In genomic region chr3:187889601-187890404, GRCh38 we compare ENCODE assay signal across 10 cellular contexts.
DNase-seq lines count a peak whose midpoint lies in the region; ATAC-seq and TF ChIP-seq lines count a peak whose summit lies in the region.
"Had no signal": no experiment of that assay in that cellular context is flagged by ENCODE, and none has a peak within 500 bp of the region (broad histone marks: within the 10 kb centered on the region; RNA-seq: fewer than 3 reads in every experiment).

No MANE protein-coding gene starts in this region.

- H2BK5ac ChIP-seq in IMR-90 (ENCODE audit: low read depth, low read length, poor library complexity, severe bottlenecking), result no peak overlapping the region

- H4K20me1 ChIP-seq in IMR-90 (ENCODE audit: insufficient read depth, low read length), result no peaks in the 10 kb centered on the region

- dilution Hi-C loops in IMR-90 (cut with HindIII; ENCODE audit: low sequenced_read_pairs, unreplicated experiment), result no loop called here

- no peak overlapping the region for H3K9ac ChIP-seq in IMR-90 (ENCODE audit: low read depth, low read length)

- H3K36me3 ChIP-seq in IMR-90 (ENCODE audit: control insufficient read depth, insufficient read depth, low read length) (no peaks in the 10 kb centered on the region), lower lobe of right lung (no peaks in the 10 kb centered on the region)

- H3K27me3 ChIP-seq in IMR-90 (ENCODE audit: control insufficient read depth, insufficient read depth, low read length) (no peaks in the 10 kb centered on the region), lower lobe of right lung (ENCODE audit: low read depth) (no peaks in the 10 kb centered on the region)

- no peak overlapping the region for H3K56ac ChIP-seq in IMR-90 (ENCODE audit: extremely low read depth, insufficient read depth, low read length)

- no peaks in the 10 kb centered on the region for H3K9me1 ChIP-seq in IMR-90 (ENCODE audit: insufficient read depth, low read length)

- no peak overlapping the region for H3K23ac ChIP-seq in IMR-90 (ENCODE audit: low read depth, low read length)

- CTCF ChIA-PET in IMR-90 (lab: Yijun Ruan, JAX), result no interaction called here

- no peak overlapping the region for H3K4me2 ChIP-seq in IMR-90 (ENCODE audit: low read depth, low read length)

- no peak overlapping the region for H3K27ac ChIP-seq in IMR-90 (ENCODE audit: insufficient read depth, low read length)
- H3K27ac ChIP-seq in lower lobe of right lung, result no peak overlapping the region
- H3K27ac ChIP-seq: epithelial cell of prostate had no signal

- no peak for TF ChIP-seq POLR2A in IMR-90 (IDR thresholded peaks at IDR 0.05; ENCODE audit: low read depth, low read length)

- H4K5ac ChIP-seq in IMR-90 (ENCODE audit: low read depth, low read length), result no peak overlapping the region

- no peak overlapping the region for H3K4ac ChIP-seq in IMR-90 (ENCODE audit: low read depth, low read length)

- 96% methylated on average over 5 of the region's 20 CpGs; no CpG with 5 or more reads in 1 of the 2 experiments for WGBS in IMR-90 (ENCODE audit: extremely low coverage in 2 of 2, insufficient read length in 1 of 2), 2 experiments

- no peak overlapping the region for H2BK120ac ChIP-seq in IMR-90 (ENCODE audit: low read depth, low read length)

- POLR2A ChIA-PET in IMR-90 (lab: Charles Lee; ENCODE audit: unreplicated experiment), result no interaction called here

- no peak overlapping the region for H2AFZ ChIP-seq in IMR-90 (replicated peaks; ENCODE audit: low read length, poor library complexity)

- TF ChIP-seq RAD21 in IMR-90 (IDR thresholded peaks at IDR 0.05; ENCODE audit: low read length), result no peak

- DNase-seq in CD14-positive monocyte (ENCODE audit: low spot score) (no peak), IMR-90 (no peak), amniotic epithelial cell (ENCODE audit: low read depth) (peak; percentile 57), lower lobe of right lung (no peak), nucleus accumbens (lab: John Stamatoyannopoulos, UW) (no peak), islet precursor cell (no peak)
- DNase-seq: activated gamma-delta T cell had no signal

- no peaks in the 10 kb centered on the region for H3K27me3 Mint-ChIP-seq in CD14-positive monocyte (ENCODE audit: low read depth in 3 of 3)

- H3K18ac ChIP-seq in IMR-90 (ENCODE audit: low read depth, low read length), result no peak overlapping the region

- peak overlapping the region in 6 of 7 donors; percentile 15 to 88 (median 76) for H3K27ac Mint-ChIP-seq in CD14-positive monocyte

- H3K9me3 Mint-ChIP-seq in CD14-positive monocyte, result peaks cover 6 to 14% (median 13%) of the 10 kb centered on the region in 7 donors

- H2AK5ac ChIP-seq in IMR-90 (ENCODE audit: low read depth, low read length), result no peak overlapping the region

- intact Hi-C loops in CD14-positive monocyte (cut with micrococcal nuclease) (loop anchor here in 1 of 2 donors (10.0 kb wide), 1 partner anchor 95 kb away; no protein-coding TSS in a partner anchor), IMR-90 (cut with micrococcal nuclease) (no loop called here), lower lobe of right lung (cut with DNase I) (no loop called here)

- no peak overlapping the region for H2AK9ac ChIP-seq in IMR-90 (replicated peaks; ENCODE audit: low read depth, low read length, poor library complexity)

- H2BK20ac ChIP-seq in IMR-90 (ENCODE audit: low read depth, low read length), result no peak overlapping the region

- TF ChIP-seq CTCF in CD14-positive monocyte (IDR thresholded peaks at IDR 0.05) (no peak), IMR-90 (conservative IDR thresholded peaks at IDR 0.05; ENCODE audit: low read depth, low read length) (no peak), lower lobe of right lung (IDR thresholded peaks at IDR 0.05) (no peak)

- no peak overlapping the region for H4K8ac ChIP-seq in IMR-90 (ENCODE audit: low read depth in 2 of 2, low read length in 2 of 2)

- no peak overlapping the region for H2BK15ac ChIP-seq in IMR-90 (ENCODE audit: low read depth, low read length)

- in situ Hi-C loops in IMR-90 (cut with MboI; ENCODE audit: low sequenced_read_pairs), result no loop called here

- H3K4me3 Mint-ChIP-seq in CD14-positive monocyte, result peak overlapping the region; percentile 28 to 67

- no peaks in the 10 kb centered on the region for H3K79me1 ChIP-seq in IMR-90 (ENCODE audit: low read depth in 1 of 2, low read length in 2 of 2)

- ATAC-seq in IMR-90 (ENCODE audit: low read depth), result no peak
- ATAC-seq in lower lobe of right lung, result peak; percentile 66 to 83
- ATAC-seq in HG03342 (IDR thresholded peaks at IDR 0.05; ENCODE audit: unreplicated experiment), result no peak
- no peak for ATAC-seq in GM18517 (IDR thresholded peaks at IDR 0.05; ENCODE audit: unreplicated experiment)

- no peaks in the 10 kb centered on the region for H3K4me1 ChIP-seq in IMR-90 (ENCODE audit: control insufficient read depth, insufficient read depth, low read length)
- H3K4me1 ChIP-seq in lower lobe of right lung, result peaks cover 8% of the 10 kb centered on the region

- H3K4me3 ChIP-seq in IMR-90 (ENCODE audit: insufficient read depth, low read depth, low read length), result no peak overlapping the region
- H3K4me3 ChIP-seq in lower lobe of right lung, result no peak overlapping the region

- H3K4me1 Mint-ChIP-seq in CD14-positive monocyte, result peaks cover 16% of the 10 kb centered on the region

- H3K9me3 ChIP-seq in IMR-90 (ENCODE audit: control insufficient read depth, insufficient read depth, low read length), result no peaks in the 10 kb centered on the region
- H3K9me3 ChIP-seq in lower lobe of right lung, result no peaks in the 10 kb centered on the region

- no TSS peak for BruUV-seq in IMR-90 (replicated peaks; lab: Mats Ljungman, UMichigan)

- H4K91ac ChIP-seq in IMR-90 (ENCODE audit: insufficient read depth, low read depth, low read length), result no peak overlapping the region

- no peak overlapping the region for H3K14ac ChIP-seq in IMR-90 (replicated peaks; ENCODE audit: low read depth, low read length)

- H3K36me3 Mint-ChIP-seq in CD14-positive monocyte, result peaks cover 0 to 6% of the 10 kb centered on the region in 2 donors

TF ChIP-seq in IMR-90, 13 proteins besides CTCF, POLR2A, EP300 and RAD21:
- TF ChIP-seq NFE2L2 (IDR thresholded peaks at IDR 0.05; ENCODE audit: low read depth, low read length), result no peak
- TF ChIP-seq CEBPB (IDR thresholded peaks at IDR 0.05; ENCODE audit: low read depth, low read length), result peak; percentile 49
TF ChIP-seq in IMR-90: peak in this region for 1.

Comparison
In these comparisons a context has a peak if more than half of its experiments do, and no peak if none do; other contexts are left out.
1. ATAC-seq: peak in lower lobe of right lung (2 of 2); none in IMR-90 (single experiment), HG03342 (single experiment) and GM18517 (single experiment).